Comparison of ENCODE assay signal across 7 cellular contexts in the genomic region with DNA sequence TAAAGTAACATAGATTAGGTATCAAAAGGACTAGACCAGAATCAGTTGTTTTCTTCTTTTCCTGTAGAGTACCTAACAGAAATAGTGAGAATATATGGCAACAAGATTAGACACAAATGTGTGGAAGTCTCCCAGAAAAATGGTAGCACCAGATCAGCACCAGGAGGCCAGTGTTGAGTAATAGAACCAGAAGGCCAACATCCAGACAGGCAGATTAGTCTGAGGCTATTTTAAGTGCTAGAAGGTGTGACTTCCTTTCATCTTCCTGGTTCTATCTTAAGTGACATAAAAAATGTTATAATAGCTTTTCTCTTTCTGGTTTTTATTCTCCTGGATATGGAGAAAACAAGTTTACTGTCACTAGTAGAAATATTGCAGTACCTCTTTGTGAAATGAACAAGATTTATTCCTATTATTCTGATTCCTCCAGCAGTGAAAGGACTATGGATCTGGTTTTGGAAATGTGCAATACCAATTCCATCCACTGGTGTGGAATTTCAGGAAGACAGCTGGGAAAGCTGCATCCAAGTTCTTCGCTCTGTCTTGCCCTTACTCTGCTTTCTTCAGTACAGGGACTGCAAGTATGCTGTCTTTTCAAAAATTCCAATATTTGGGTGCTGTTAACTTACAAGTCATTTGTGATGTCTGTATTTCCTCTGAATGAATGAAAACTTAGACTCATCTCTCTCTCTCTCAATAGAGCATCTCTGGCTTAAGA. TPM values are rescaled to one million over a fixed set of nuclear protein-coding genes. Genes with fewer than 3 reads are reported as not detected.
DNase-seq lines count a peak whose midpoint lies in the region; ATAC-seq, FAIRE-seq and TF ChIP-seq lines count a peak whose summit lies in the region.
"Had no signal": no experiment of that assay in that cellular context is flagged by ENCODE, and none has a peak within 500 bp of the region (broad histone marks: within the 10 kb centered on the region; RNA-seq: fewer than 3 reads in every experiment).

No MANE protein-coding gene starts in this region.

- H3K36me3 Mint-ChIP-seq in activated naive CD8-positive, alpha-beta T cell: peaks cover 2% of the 10 kb centered on the region
- H3K36me3 Mint-ChIP-seq in activated naive CD8-positive, alpha-beta T cell treated with anti-CD3 and anti-CD28 coated beads for 36 hours: peaks cover 14% of the 10 kb centered on the region

- POLR2A ChIA-PET in endothelial cell of umbilical vein (lab: Charles Lee): no interaction called here

- H3K27ac ChIP-seq in endothelial cell of umbilical vein (ENCODE audit: insufficient read depth, low read depth, low read length): no peak overlapping the region
- no peak overlapping the region for H3K27ac ChIP-seq in tibial artery

- peak overlapping the region; percentile 76 for H3K27ac Mint-ChIP-seq in activated naive CD8-positive, alpha-beta T cell
- no peak overlapping the region for H3K27ac Mint-ChIP-seq in activated naive CD8-positive, alpha-beta T cell treated with anti-CD3 and anti-CD28 coated beads for 36 hours

- no peak for DNase-seq in activated naive CD8-positive, alpha-beta T cell treated with anti-CD3 and anti-CD28 coated beads for 36 hours
- DNase-seq in endothelial cell of umbilical vein (ENCODE audit: low read depth, low spot score) (peak; percentile 16), tibial artery (no peak), mesenteric fat pad (ENCODE audit: low spot score) (no peak)

- H3K79me2 ChIP-seq in endothelial cell of umbilical vein (ENCODE audit: control insufficient read depth, insufficient read depth, low read length): no peaks in the 10 kb centered on the region

- H3K27me3 Mint-ChIP-seq in activated naive CD8-positive, alpha-beta T cell: no peaks in the 10 kb centered on the region
- no peaks in the 10 kb centered on the region for H3K27me3 Mint-ChIP-seq in activated naive CD8-positive, alpha-beta T cell treated with anti-CD3 and anti-CD28 coated beads for 36 hours

- CTCF ChIA-PET in endothelial cell of umbilical vein (lab: Charles Lee): interaction anchor here (0.7 to 1.7 kb wide), 8 partner anchors 9 to 361 kb away, joined by 3 to 7 read pairs (median 4); no protein-coding TSS in a partner anchor

- H3K9ac ChIP-seq in endothelial cell of umbilical vein (replicated peaks; ENCODE audit: extremely low read depth, insufficient read depth, low read length): no peak overlapping the region

- no peak overlapping the region for H3K4me2 ChIP-seq in endothelial cell of umbilical vein (ENCODE audit: insufficient read depth, low read length)

- H3K36me3 ChIP-seq in endothelial cell of umbilical vein (ENCODE audit: control insufficient read depth in 2 of 2, extremely low read depth in 1 of 2, insufficient read depth in 2 of 2, low read length in 2 of 2): peaks cover 2 to 5% of the 10 kb centered on the region in 2 experiments
- peaks cover 43 to 52% (median 44%) of the 10 kb centered on the region in 3 donors for H3K36me3 ChIP-seq in tibial artery

- dilution Hi-C loops in endothelial cell of umbilical vein (cut with MboI; ENCODE audit: extremely low pct_ligation_motif_present, low sequenced_read_pairs): no loop called here

- no peak overlapping the region for H3K4me3 ChIP-seq in endothelial cell of umbilical vein (replicated peaks in 1 of 3; ENCODE audit: insufficient read depth in 1 of 3, low read depth in 1 of 3, low read length in 3 of 3)
- H3K4me3 ChIP-seq in tibial artery: no peak overlapping the region

- FAIRE-seq in endothelial cell of umbilical vein (lab: Jason Lieb, UNC): peak; percentile 49
- FAIRE-seq: colon had no signal

- no TSS peak for BruUV-seq in endothelial cell of umbilical vein (replicated peaks; lab: Mats Ljungman, UMichigan)

- H3K9me1 ChIP-seq in endothelial cell of umbilical vein (replicated peaks; ENCODE audit: control insufficient read depth, extremely low read depth, insufficient read depth, low read length): no peaks in the 10 kb centered on the region

- no peak for TF ChIP-seq POLR2A in endothelial cell of umbilical vein (IDR thresholded peaks at IDR 0.05; ENCODE audit: low read depth, low read length)

- no peaks in the 10 kb centered on the region for H4K20me1 ChIP-seq in endothelial cell of umbilical vein (replicated peaks; ENCODE audit: control insufficient read depth, extremely low read depth, insufficient read depth, low read length)

- H3K4me1 ChIP-seq in endothelial cell of umbilical vein (ENCODE audit: control insufficient read depth, extremely low read depth, insufficient read depth, low read length) (no peaks in the 10 kb centered on the region), tibial artery (no peaks in the 10 kb centered on the region)

- TF ChIP-seq CTCF in endothelial cell of umbilical vein (IDR thresholded peaks at IDR 0.05; ENCODE audit: extremely low read depth in 1 of 2, insufficient read depth in 1 of 2, low read depth in 1 of 2, low read length in 2 of 2) (peak; percentile 20 to 28), tibial artery (IDR thresholded peaks at IDR 0.05) (peak; percentile 25 to 27)

- intact Hi-C loops in endothelial cell of umbilical vein (cut with micrococcal nuclease) (no loop called here), tibial artery (cut with DNase I; ENCODE audit: low total_unique reads) (no loop called here)

- no peak overlapping the region for H3K4me3 Mint-ChIP-seq in activated naive CD8-positive, alpha-beta T cell
- H3K4me3 Mint-ChIP-seq in activated naive CD8-positive, alpha-beta T cell treated with anti-CD3 and anti-CD28 coated beads for 36 hours: no peak overlapping the region

- H3K4me1 Mint-ChIP-seq in activated naive CD8-positive, alpha-beta T cell (ENCODE audit: low read depth): peaks cover 2% of the 10 kb centered on the region
- peaks cover 9% of the 10 kb centered on the region for H3K4me1 Mint-ChIP-seq in activated naive CD8-positive, alpha-beta T cell treated with anti-CD3 and anti-CD28 coated beads for 36 hours

- no peak overlapping the region for H2AFZ ChIP-seq in endothelial cell of umbilical vein (ENCODE audit: low read depth, low read length)

- no peak for ATAC-seq in HG03520 (IDR thresholded peaks at IDR 0.05; ENCODE audit: unreplicated experiment)

- H3K27me3 ChIP-seq in endothelial cell of umbilical vein (ENCODE audit: control insufficient read depth in 2 of 2, insufficient read depth in 2 of 2, low read length in 2 of 2): no peaks in the 10 kb centered on the region
- no peaks in the 10 kb centered on the region for H3K27me3 ChIP-seq in tibial artery

- no peaks in the 10 kb centered on the region for H3K9me3 Mint-ChIP-seq in activated naive CD8-positive, alpha-beta T cell (ENCODE audit: low read depth)
- H3K9me3 Mint-ChIP-seq in activated naive CD8-positive, alpha-beta T cell treated with anti-CD3 and anti-CD28 coated beads for 36 hours: no peaks in the 10 kb centered on the region

- H3K9me3 ChIP-seq in endothelial cell of umbilical vein (replicated peaks; ENCODE audit: control insufficient read depth, insufficient read depth, low read length) (no peaks in the 10 kb centered on the region), tibial artery (no peaks in the 10 kb centered on the region)

RNA-seq across cellular contexts. Expression of a gene that starts 39.1 kb away (rescaled TPM):
- 1 to 10 TPM; 6.9 to 7.3 TPM for total RNA-seq in activated naive CD8-positive, alpha-beta T cell treated with anti-CD3 and anti-CD28 coated beads for 36 hours
- 3.6 TPM in 2 replicates for total RNA-seq in endothelial cell of umbilical vein
- polyA plus RNA-seq in endothelial cell of umbilical vein: 1.1 and 1.7 TPM in 2 replicates
- polyA plus RNA-seq in endothelial cell of umbilical vein (2011; cell fraction: cytosol; rRNA removed): 3.0 and 3.3 TPM in 2 replicates
- polyA plus RNA-seq in endothelial cell of umbilical vein (2011; cell fraction: nucleus; rRNA removed): 3.4 and 4.7 TPM in 2 replicates
- polyA plus RNA-seq in endothelial cell of umbilical vein (2012): 2.1 and 2.3 TPM in 2 replicates
- polyA minus RNA-seq in endothelial cell of umbilical vein: 1.1 and 3.1 TPM in 2 replicates
- 1.6 TPM for polyA minus RNA-seq in endothelial cell of umbilical vein (2011; cell fraction: cytosol; rRNA and poly(A)+ RNA removed)
- polyA minus RNA-seq in endothelial cell of umbilical vein (2011; cell fraction: nucleus; rRNA and poly(A)+ RNA removed): 5.2 and 7.5 TPM in 2 replicates
- 3.4 TPM for total RNA-seq in mesenteric fat pad

RNA-seq across cellular contexts. Expression of a gene that starts 39.1 kb away (rescaled TPM):
- total RNA-seq in activated naive CD8-positive, alpha-beta T cell treated with anti-CD3 and anti-CD28 coated beads for 36 hours: 10 to 100 TPM; 23.3 to 24.3 TPM
- 16.4 and 24.0 TPM in 2 replicates for total RNA-seq in endothelial cell of umbilical vein
- 7.7 and 7.9 TPM in 2 replicates for polyA plus RNA-seq in endothelial cell of umbilical vein
- polyA plus RNA-seq in endothelial cell of umbilical vein (2011; cell fraction: cytosol; rRNA removed): 7.5 and 11.0 TPM in 2 replicates
- polyA plus RNA-seq in endothelial cell of umbilical vein (2011; cell fraction: nucleus; rRNA removed): 34.2 and 36.8 TPM in 2 replicates
- 15.6 and 21.9 TPM in 2 replicates for polyA plus RNA-seq in endothelial cell of umbilical vein (2012)
- 7.3 and 13.7 TPM in 2 replicates for polyA minus RNA-seq in endothelial cell of umbilical vein
- 5.4 TPM for polyA minus RNA-seq in endothelial cell of umbilical vein (2011; cell fraction: cytosol; rRNA and poly(A)+ RNA removed)
- 12.4 and 17.2 TPM in 2 replicates for polyA minus RNA-seq in endothelial cell of umbilical vein (2011; cell fraction: nucleus; rRNA and poly(A)+ RNA removed)
- 15.4 TPM for total RNA-seq in mesenteric fat pad

RNA-seq across cellular contexts. Expression of a gene that starts 39.8 kb away (rescaled TPM):
- 1 to 10 TPM; 6.8 to 7.1 TPM for total RNA-seq in activated naive CD8-positive, alpha-beta T cell treated with anti-CD3 and anti-CD28 coated beads for 36 hours
- total RNA-seq in endothelial cell of umbilical vein (10.0 and 10.6 TPM in 2 replicates), mesenteric fat pad (13.4 TPM)
- polyA plus RNA-seq in endothelial cell of umbilical vein: 2.2 and 2.5 TPM in 2 replicates
- 3.0 TPM in 2 replicates for polyA plus RNA-seq in endothelial cell of umbilical vein (2011; cell fraction: cytosol; rRNA removed)
- 8.4 and 8.6 TPM in 2 replicates for polyA plus RNA-seq in endothelial cell of umbilical vein (2011; cell fraction: nucleus; rRNA removed)
- 5.6 and 5.9 TPM in 2 replicates for polyA plus RNA-seq in endothelial cell of umbilical vein (2012)
- polyA minus RNA-seq in endothelial cell of umbilical vein: 19.5 and 28.7 TPM in 2 replicates
- polyA minus RNA-seq in endothelial cell of umbilical vein (2011; cell fraction: cytosol; rRNA and poly(A)+ RNA removed): 8.0 TPM
- 20.6 and 27.8 TPM in 2 replicates for polyA minus RNA-seq in endothelial cell of umbilical vein (2011; cell fraction: nucleus; rRNA and poly(A)+ RNA removed)

RNA-seq across cellular contexts. Expression of a gene that starts 57.9 kb away (rescaled TPM):
- total RNA-seq in activated naive CD8-positive, alpha-beta T cell treated with anti-CD3 and anti-CD28 coated beads for 36 hours: 10 to 100 TPM; 17.0 to 18.2 TPM
- 14.1 and 16.4 TPM in 2 replicates for total RNA-seq in endothelial cell of umbilical vein
- polyA plus RNA-seq in endothelial cell of umbilical vein: 1.7 and 3.1 TPM in 2 replicates
- polyA plus RNA-seq in endothelial cell of umbilical vein (2011; cell fraction: cytosol; rRNA removed): 3.8 and 4.2 TPM in 2 replicates
- polyA plus RNA-seq in endothelial cell of umbilical vein (2011; cell fraction: nucleus; rRNA removed): 3.2 and 5.1 TPM in 2 replicates
- polyA plus RNA-seq in endothelial cell of umbilical vein (2012): 5.1 and 8.4 TPM in 2 replicates
- 3.7 and 7.8 TPM in 2 replicates for polyA minus RNA-seq in endothelial cell of umbilical vein
- 1.8 TPM for polyA minus RNA-seq in endothelial cell of umbilical vein (2011; cell fraction: cytosol; rRNA and poly(A)+ RNA removed)
- 3.6 and 5.4 TPM in 2 replicates for polyA minus RNA-seq in endothelial cell of umbilical vein (2011; cell fraction: nucleus; rRNA and poly(A)+ RNA removed)
- total RNA-seq in mesenteric fat pad: 13.0 TPM

RNA-seq across cellular contexts. Expression of a gene that starts 58.0 kb away (rescaled TPM):
- 10 to 100 TPM; 47.7 to 48.5 TPM for total RNA-seq in activated naive CD8-positive, alpha-beta T cell treated with anti-CD3 and anti-CD28 coated beads for 36 hours
- total RNA-seq in endothelial cell of umbilical vein (62.8 and 63.3 TPM in 2 replicates), mesenteric fat pad (31.5 TPM)
- 9.5 and 14.2 TPM in 2 replicates for polyA plus RNA-seq in endothelial cell of umbilical vein
- polyA plus RNA-seq in endothelial cell of umbilical vein (2011; cell fraction: cytosol; rRNA removed): 14.6 and 16.4 TPM in 2 replicates
- polyA plus RNA-seq in endothelial cell of umbilical vein (2011; cell fraction: nucleus; rRNA removed): 11.5 and 15.5 TPM in 2 replicates
- polyA plus RNA-seq in endothelial cell of umbilical vein (2012): 28.0 and 45.4 TPM in 2 replicates
- polyA minus RNA-seq in endothelial cell of umbilical vein: 48.7 and 58.6 TPM in 2 replicates
- polyA minus RNA-seq in endothelial cell of umbilical vein (2011; cell fraction: cytosol; rRNA and poly(A)+ RNA removed): 13.4 TPM
- 20.9 and 25.7 TPM in 2 replicates for polyA minus RNA-seq in endothelial cell of umbilical vein (2011; cell fraction: nucleus; rRNA and poly(A)+ RNA removed)
